12 cellular contexts compared by ENCODE assay signal in genomic region chr12:16857456-16857923, GRCh38.
A peak's percentile ranks its signal among the peaks of the same experiment; 100 is the strongest.
DNase-seq lines count a peak whose midpoint lies in the region; ATAC-seq and TF ChIP-seq lines count a peak whose summit lies in the region.
"Had no signal": no experiment of that assay in that cellular context is flagged by ENCODE, and none has a peak within 500 bp of the region (broad histone marks: within the 10 kb centered on the region; RNA-seq: fewer than 3 reads in every experiment).

No MANE protein-coding gene starts in this region.

- peak; percentile 98 for ATAC-seq in GM18505 (IDR thresholded peaks at IDR 0.05; ENCODE audit: unreplicated experiment)
- ATAC-seq in GM19467 (IDR thresholded peaks at IDR 0.05; ENCODE audit: unreplicated experiment): peak; percentile 96
- ATAC-seq in HG02885 (IDR thresholded peaks at IDR 0.05; ENCODE audit: poor library complexity, unreplicated experiment): peak; percentile 96
- peak; percentile 98 for ATAC-seq in HG03565 (IDR thresholded peaks at IDR 0.05; ENCODE audit: unreplicated experiment)
- no peak for ATAC-seq in heart right ventricle
- ATAC-seq in natural killer cell treated with Interleukin-12 subunit alpha and Interleukin-12 subunit beta and Interleukin-15 and Interleukin-18, amount 100 ng/mL, for 72 hours: no peak
- ATAC-seq: Panc1; stimulated activated naive CD8-positive, alpha-beta T cell treated with anti-CD3 and anti-CD28 coated beads, Interleukin-15, amount 100 ng/mL, for 72 hours had no signal

- H3K9me3 Mint-ChIP-seq in natural killer cell treated with Interleukin-12 subunit alpha and Interleukin-12 subunit beta and Interleukin-15 and Interleukin-18, amount 100 ng/mL, for 72 hours: peaks cover 14% of the 10 kb centered on the region
- H3K9me3 Mint-ChIP-seq: nephron; stimulated activated naive CD8-positive, alpha-beta T cell treated with anti-CD3 and anti-CD28 coated beads, Interleukin-15, amount 100 ng/mL, for 72 hours had no signal

- in situ Hi-C loops in brain microvascular endothelial cell (cut with HindIII; ENCODE audit: low pct_ligation_motif_present, low sequenced_read_pairs): no loop called here

- H3K36me3 ChIP-seq in heart right ventricle (no peaks in the 10 kb centered on the region), brain microvascular endothelial cell (replicated peaks) (no peaks in the 10 kb centered on the region)

- no peak for TF ChIP-seq POLR2A in GM18505 (IDR thresholded peaks at IDR 0.05; ENCODE audit: borderline replicate concordance, extremely low read depth, insufficient read depth, insufficient read length)

- H3K4me3 Mint-ChIP-seq in natural killer cell treated with Interleukin-12 subunit alpha and Interleukin-12 subunit beta and Interleukin-15 and Interleukin-18, amount 100 ng/mL, for 72 hours: no peak overlapping the region
- H3K4me3 Mint-ChIP-seq: nephron; stimulated activated naive CD8-positive, alpha-beta T cell treated with anti-CD3 and anti-CD28 coated beads, Interleukin-15, amount 100 ng/mL, for 72 hours had no signal

- no peaks in the 10 kb centered on the region for H3K4me1 ChIP-seq in heart right ventricle

- intact Hi-C loops in heart right ventricle (cut with DNase I): no loop called here

- no peaks in the 10 kb centered on the region for H3K9me3 ChIP-seq in heart right ventricle

- 65 to 67% methylated on average over 1 of the region's 1 CpG for WGBS in heart right ventricle, 2 donors

- no peak overlapping the region for H3K27ac ChIP-seq in heart right ventricle
- no peak overlapping the region for H3K27ac ChIP-seq in brain microvascular endothelial cell

- no peak overlapping the region for H3K27ac Mint-ChIP-seq in natural killer cell treated with Interleukin-12 subunit alpha and Interleukin-12 subunit beta and Interleukin-15 and Interleukin-18, amount 100 ng/mL, for 72 hours
- H3K27ac Mint-ChIP-seq: nephron; stimulated activated naive CD8-positive, alpha-beta T cell treated with anti-CD3 and anti-CD28 coated beads, Interleukin-15, amount 100 ng/mL, for 72 hours had no signal

- H3K27me3 Mint-ChIP-seq in natural killer cell treated with Interleukin-12 subunit alpha and Interleukin-12 subunit beta and Interleukin-15 and Interleukin-18, amount 100 ng/mL, for 72 hours: no peaks in the 10 kb centered on the region
- H3K27me3 Mint-ChIP-seq: stimulated activated naive CD8-positive, alpha-beta T cell treated with anti-CD3 and anti-CD28 coated beads, Interleukin-15, amount 100 ng/mL, for 72 hours had no signal

- TF ChIP-seq CTCF in heart right ventricle (IDR thresholded peaks at IDR 0.05): no peak
- no peak for TF ChIP-seq CTCF in brain microvascular endothelial cell (IDR thresholded peaks at IDR 0.05; ENCODE audit: low read depth, low read length, missing control alignments)

- H3K27me3 ChIP-seq in heart right ventricle: no peaks in the 10 kb centered on the region
- no peaks in the 10 kb centered on the region for H3K27me3 ChIP-seq in brain microvascular endothelial cell (replicated peaks)

- DNase-seq in DMS 273 treated with DMSO at 0.1 percent for 48 hours (lab: John Stamatoyannopoulos, UW): no peak
- DNase-seq in heart right ventricle: no peak
- DNase-seq in natural killer cell treated with Interleukin-12 subunit alpha and Interleukin-12 subunit beta and Interleukin-15 and Interleukin-18, amount 100 ng/mL, for 72 hours (ENCODE audit: low spot score): no peak
- no peak for DNase-seq in brain microvascular endothelial cell
- DNase-seq: NCI-H187; stimulated activated naive CD8-positive, alpha-beta T cell treated with anti-CD3 and anti-CD28 coated beads, Interleukin-15, amount 100 ng/mL, for 72 hours had no signal

- no peaks in the 10 kb centered on the region for H3K4me1 Mint-ChIP-seq in natural killer cell treated with Interleukin-12 subunit alpha and Interleukin-12 subunit beta and Interleukin-15 and Interleukin-18, amount 100 ng/mL, for 72 hours (ENCODE audit: low read depth in 2 of 2)
- H3K4me1 Mint-ChIP-seq: nephron; stimulated activated naive CD8-positive, alpha-beta T cell treated with anti-CD3 and anti-CD28 coated beads, Interleukin-15, amount 100 ng/mL, for 72 hours had no signal

- H3K4me3 ChIP-seq in heart right ventricle (no peak overlapping the region), brain microvascular endothelial cell (ENCODE audit: low read depth, low read length) (no peak overlapping the region)

- no peaks in the 10 kb centered on the region for H3K36me3 Mint-ChIP-seq in natural killer cell treated with Interleukin-12 subunit alpha and Interleukin-12 subunit beta and Interleukin-15 and Interleukin-18, amount 100 ng/mL, for 72 hours

Comparison
In these comparisons a context has a peak if more than half of its experiments do, and no peak if none do; other contexts are left out.
1. ATAC-seq: peak in GM18505 (single experiment), GM19467 (single experiment), HG02885 (single experiment) and HG03565 (single experiment); none in heart right ventricle (0 of 8) and natural killer cell treated with Interleukin-12 subunit alpha and Interleukin-12 subunit beta and Interleukin-15 and Interleukin-18, amount 100 ng/mL, for 72 hours (0 of 2).